In the genomic region with DNA sequence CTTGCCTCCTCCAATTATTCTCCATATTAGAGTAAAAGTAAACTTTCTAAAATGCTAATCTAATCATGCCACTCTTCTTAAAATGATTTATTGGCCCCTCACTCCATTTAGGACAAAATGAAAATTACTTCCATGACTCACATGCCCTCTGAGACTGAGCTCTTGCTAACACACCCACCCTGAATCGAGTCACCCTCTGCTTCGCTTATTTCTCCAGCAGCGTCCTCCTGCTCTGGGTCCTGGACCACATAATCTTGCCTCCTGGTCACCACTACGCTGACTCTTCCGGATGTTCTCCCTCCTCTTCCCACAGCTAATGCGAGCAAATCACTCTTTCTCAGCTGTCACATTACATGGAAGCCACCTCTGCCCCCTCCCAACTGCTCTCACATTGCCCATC, we compare ENCODE assay signal across 21 cellular contexts.
"Had no signal": no experiment of that assay in that cellular context is flagged by ENCODE, and none has a peak within 500 bp of the region (broad histone marks: within the 10 kb centered on the region; RNA-seq: fewer than 3 reads in every experiment).

No MANE protein-coding gene starts in this region.

- H2AFZ ChIP-seq: neural progenitor cell had no signal

- H3K27me3 ChIP-seq: esophagus muscularis mucosa, neural progenitor cell, ovary, right lobe of liver, tibial artery had no signal

- H3K27ac Mint-ChIP-seq: activated B cell treated with CpG ODN at 0.5 μM for 24 hours; activated CD4-positive, alpha-beta memory T cell treated with anti-CD3 and anti-CD28 coated beads for 36 hours; activated naive CD8-positive, alpha-beta T cell; activated T-helper 1 cell treated with anti-CD3 and anti-CD28 coated beads, Interleukin-12 subunit alpha, Interleukin-12 subunit beta, Interleukin-2, Interleukin-4 antibody, amounts not matched to agents 30 ng/mL and 10 ng/mL and 1 ng/mL, durations not matched to agents 14 hours and 24 hours and 36 hours; immature natural killer cell; neural progenitor cell; stimulated activated memory B cell treated with anti-CD40 and anti-IgM and Interleukin-4, amounts not matched to agents 10 μg/mL and 1 μg/mL and 100 μg/mL, for 72 hours had no signal

- H3K36me3 Mint-ChIP-seq: activated CD4-positive, alpha-beta memory T cell treated with anti-CD3 and anti-CD28 coated beads for 36 hours; activated naive CD8-positive, alpha-beta T cell; immature natural killer cell; neural progenitor cell; stimulated activated memory B cell treated with anti-CD40 and anti-IgM and Interleukin-4, amounts not matched to agents 10 μg/mL and 1 μg/mL and 100 μg/mL, for 72 hours had no signal

- H3K9me3 Mint-ChIP-seq: activated B cell treated with CpG ODN at 0.5 μM for 24 hours, neural progenitor cell had no signal

- H3K4me1 Mint-ChIP-seq: activated B cell treated with CpG ODN at 0.5 μM for 24 hours; immature natural killer cell; naive thymus-derived CD4-positive, alpha-beta T cell; neural progenitor cell; stimulated activated memory B cell treated with anti-CD40 and anti-IgM and Interleukin-4, amounts not matched to agents 10 μg/mL and 1 μg/mL and 100 μg/mL, for 72 hours had no signal

- H3K36me3 ChIP-seq: esophagus muscularis mucosa, neural progenitor cell, ovary, right lobe of liver, tibial artery had no signal

- DNase-seq: activated B cell treated with CpG ODN at 0.5 μM for 24 hours; activated CD4-positive, alpha-beta memory T cell treated with anti-CD3 and anti-CD28 coated beads for 36 hours; activated CD4-positive, alpha-beta T cell treated with anti-CD3 and anti-CD28 coated beads for 4 hours; activated gamma-delta T cell treated with Interleukin-2 at 50 U/mL for 16 hours; activated T-cell treated with anti-CD3 and anti-CD28 coated beads for 4 hours; cerebellar nuclear complex; effector CD4-positive, alpha-beta T cell; immature natural killer cell; kidney glomerular epithelial cell; left ventricle myocardium superior; naive thymus-derived CD4-positive, alpha-beta T cell; ovary; psoas muscle; right lobe of liver; stimulated activated CD4-positive, alpha-beta T cell treated with anti-CD3 and anti-CD28 coated beads, Interleukin-4, amount 100 ng/mL, for 4 hours; tibial artery had no signal

- H3K4me2 ChIP-seq: neural progenitor cell had no signal

- H3K9ac ChIP-seq: neural progenitor cell had no signal

- H3K4me3 Mint-ChIP-seq: activated B cell treated with CpG ODN at 0.5 μM for 24 hours; activated CD4-positive, alpha-beta memory T cell treated with anti-CD3 and anti-CD28 coated beads for 36 hours; activated naive CD8-positive, alpha-beta T cell; activated T-helper 1 cell treated with anti-CD3 and anti-CD28 coated beads, Interleukin-12 subunit alpha, Interleukin-12 subunit beta, Interleukin-2, Interleukin-4 antibody, amounts not matched to agents 30 ng/mL and 10 ng/mL and 1 ng/mL, durations not matched to agents 14 hours and 24 hours and 36 hours; immature natural killer cell; naive thymus-derived CD4-positive, alpha-beta T cell; neural progenitor cell; stimulated activated memory B cell treated with anti-CD40 and anti-IgM and Interleukin-4, amounts not matched to agents 10 μg/mL and 1 μg/mL and 100 μg/mL, for 72 hours had no signal

- H3K27ac ChIP-seq: esophagus muscularis mucosa, neural progenitor cell, ovary, psoas muscle, right lobe of liver, tibial artery had no signal

- H3K4me1 ChIP-seq: esophagus muscularis mucosa, neural progenitor cell, psoas muscle, right lobe of liver had no signal

- H3K9me3 ChIP-seq: esophagus muscularis mucosa, ovary, psoas muscle, right lobe of liver, tibial artery had no signal

- H3K4me3 ChIP-seq: esophagus muscularis mucosa, neural progenitor cell, ovary, psoas muscle, right lobe of liver, tibial artery had no signal

- ATAC-seq: left ventricle myocardium superior; naive thymus-derived CD4-positive, alpha-beta T cell; psoas muscle; right lobe of liver; stimulated activated memory B cell treated with anti-CD40 and anti-IgM and Interleukin-4, amounts not matched to agents 10 μg/mL and 1 μg/mL and 100 μg/mL, for 72 hours had no signal

- H3K27me3 Mint-ChIP-seq: activated B cell treated with CpG ODN at 0.5 μM for 24 hours; activated CD4-positive, alpha-beta memory T cell treated with anti-CD3 and anti-CD28 coated beads for 36 hours; activated naive CD8-positive, alpha-beta T cell; naive thymus-derived CD4-positive, alpha-beta T cell; stimulated activated memory B cell treated with anti-CD40 and anti-IgM and Interleukin-4, amounts not matched to agents 10 μg/mL and 1 μg/mL and 100 μg/mL, for 72 hours had no signal
